ENCODE assay signal across 11 cellular contexts in genomic region chr4:26175016-26175786, GRCh38.
DNase-seq lines count a peak whose midpoint lies in the region; ATAC-seq and TF ChIP-seq lines count a peak whose summit lies in the region.
"Had no signal": no experiment of that assay in that cellular context is flagged by ENCODE, and none has a peak within 500 bp of the region (broad histone marks: within the 10 kb centered on the region; RNA-seq: fewer than 3 reads in every experiment).

No MANE protein-coding gene starts in this region.

- peaks cover 0 to 24% of the 10 kb centered on the region in 2 donors for H3K27me3 ChIP-seq in left lung

- no peaks in the 10 kb centered on the region for H3K4me1 ChIP-seq in left lung

- no peaks in the 10 kb centered on the region for H3K36me3 Mint-ChIP-seq in activated naive CD4-positive, alpha-beta T cell treated with anti-CD3 and anti-CD28 coated beads for 36 hours (ENCODE audit: low read depth)
- peaks cover 0 to 3% of the 10 kb centered on the region in 2 donors for H3K36me3 Mint-ChIP-seq in activated T-cell treated with anti-CD3 and anti-CD28 coated beads, Interleukin-2, amount 50 U/mL, for 72 hours (ENCODE audit: insufficient read depth in 2 of 2)
- peaks cover 6% of the 10 kb centered on the region for H3K36me3 Mint-ChIP-seq in stimulated activated memory B cell treated with anti-CD40 and anti-IgM and Interleukin-4, amounts not matched to agents 10 μg/mL and 1 μg/mL and 100 μg/mL, for 72 hours

- H3K4me3 ChIP-seq in left lung: no peak overlapping the region

- H3K27ac Mint-ChIP-seq in activated naive CD4-positive, alpha-beta T cell treated with anti-CD3 and anti-CD28 coated beads for 36 hours: no peak overlapping the region
- no peak overlapping the region for H3K27ac Mint-ChIP-seq in activated T-cell treated with anti-CD3 and anti-CD28 coated beads, Interleukin-2, amount 50 U/mL, for 72 hours
- H3K27ac Mint-ChIP-seq in stimulated activated memory B cell treated with anti-CD40 and anti-IgM and Interleukin-4, amounts not matched to agents 10 μg/mL and 1 μg/mL and 100 μg/mL, for 72 hours: peak overlapping the region; percentile 71

- peak; percentile 60 for DNase-seq in activated naive CD4-positive, alpha-beta T cell treated with anti-CD3 and anti-CD28 coated beads for 36 hours
- DNase-seq in activated naive CD4-positive, alpha-beta T cell treated with anti-CD3 and anti-CD28 coated beads, Interleukin-2, amount 50 U/mL, for 16 hours: no peak
- DNase-seq in activated T-cell treated with anti-CD3 and anti-CD28 coated beads, Interleukin-2, amount 50 U/mL, for 72 hours: peak; percentile 47 to 54
- DNase-seq in NCI-H510A (lab: John Stamatoyannopoulos, UW) (no peak), left lung (no peak)
- DNase-seq: AML-193, NCI-H2171, SW 1271 had no signal

- H3K4me1 Mint-ChIP-seq in activated naive CD4-positive, alpha-beta T cell treated with anti-CD3 and anti-CD28 coated beads for 36 hours (ENCODE audit: low read depth): peaks cover 16% of the 10 kb centered on the region
- peaks cover 48% of the 10 kb centered on the region for H3K4me1 Mint-ChIP-seq in activated T-cell treated with anti-CD3 and anti-CD28 coated beads, Interleukin-2, amount 50 U/mL, for 72 hours (ENCODE audit: low read depth)
- H3K4me1 Mint-ChIP-seq in stimulated activated memory B cell treated with anti-CD40 and anti-IgM and Interleukin-4, amounts not matched to agents 10 μg/mL and 1 μg/mL and 100 μg/mL, for 72 hours: peaks cover 42% of the 10 kb centered on the region

- peaks cover 9% of the 10 kb centered on the region for H3K27me3 Mint-ChIP-seq in activated naive CD4-positive, alpha-beta T cell treated with anti-CD3 and anti-CD28 coated beads for 36 hours (ENCODE audit: low read depth)
- H3K27me3 Mint-ChIP-seq in activated T-cell treated with anti-CD3 and anti-CD28 coated beads, Interleukin-2, amount 50 U/mL, for 72 hours (ENCODE audit: low read depth): peaks cover 24% of the 10 kb centered on the region
- H3K27me3 Mint-ChIP-seq in stimulated activated memory B cell treated with anti-CD40 and anti-IgM and Interleukin-4, amounts not matched to agents 10 μg/mL and 1 μg/mL and 100 μg/mL, for 72 hours: peaks cover 28% of the 10 kb centered on the region

- intact Hi-C loops in activated naive CD4-positive, alpha-beta T cell treated with anti-CD3 and anti-CD28 coated beads for 36 hours (cut with micrococcal nuclease): loop anchor here (1.0 kb wide), 1 partner anchor 22 kb away; no protein-coding TSS in a partner anchor
- intact Hi-C loops in left lung (cut with DNase I): no loop called here

- no peaks in the 10 kb centered on the region for H3K9me3 Mint-ChIP-seq in activated naive CD4-positive, alpha-beta T cell treated with anti-CD3 and anti-CD28 coated beads for 36 hours
- peaks cover 0 to 2% of the 10 kb centered on the region in 2 donors for H3K9me3 Mint-ChIP-seq in activated T-cell treated with anti-CD3 and anti-CD28 coated beads, Interleukin-2, amount 50 U/mL, for 72 hours
- H3K9me3 Mint-ChIP-seq in stimulated activated memory B cell treated with anti-CD40 and anti-IgM and Interleukin-4, amounts not matched to agents 10 μg/mL and 1 μg/mL and 100 μg/mL, for 72 hours: peaks cover 2% of the 10 kb centered on the region

- ATAC-seq in HG02763 (IDR thresholded peaks at IDR 0.05; ENCODE audit: unreplicated experiment): peak; percentile 55
- peak; percentile 72 for ATAC-seq in activated T-cell treated with anti-CD3 and anti-CD28 coated beads, Interleukin-2, amount 50 U/mL, for 72 hours (replicated peaks in 1 of 2)
- ATAC-seq in stimulated activated memory B cell treated with anti-CD40 and anti-IgM and Interleukin-4, amounts not matched to agents 10 μg/mL and 1 μg/mL and 100 μg/mL, for 72 hours: peak; percentile 75
- no peak for ATAC-seq in HG03196 (IDR thresholded peaks at IDR 0.05; ENCODE audit: unreplicated experiment)
- ATAC-seq in left lung: no peak

- CTCF ChIA-PET in activated naive CD4-positive, alpha-beta T cell treated with anti-CD3 and anti-CD28 coated beads for 36 hours (lab: Charles Lee): no interaction called here

- H3K36me3 ChIP-seq in left lung: no peaks in the 10 kb centered on the region

- H3K27ac ChIP-seq in left lung: no peak overlapping the region

- no peak overlapping the region for H3K4me3 Mint-ChIP-seq in activated naive CD4-positive, alpha-beta T cell treated with anti-CD3 and anti-CD28 coated beads for 36 hours
- H3K4me3 Mint-ChIP-seq in activated T-cell treated with anti-CD3 and anti-CD28 coated beads, Interleukin-2, amount 50 U/mL, for 72 hours: peak overlapping the region; percentile 48 to 63
- H3K4me3 Mint-ChIP-seq in stimulated activated memory B cell treated with anti-CD40 and anti-IgM and Interleukin-4, amounts not matched to agents 10 μg/mL and 1 μg/mL and 100 μg/mL, for 72 hours: peak overlapping the region; percentile 61

- no peaks in the 10 kb centered on the region for H3K9me3 ChIP-seq in left lung

- TF ChIP-seq CTCF in left lung (IDR thresholded peaks at IDR 0.05): no peak

Comparison
In these comparisons a context has a peak if more than half of its experiments do, and no peak if none do; other contexts are left out.
1. DNase-seq: peak in activated naive CD4-positive, alpha-beta T cell treated with anti-CD3 and anti-CD28 coated beads for 36 hours (single experiment) and activated T-cell treated with anti-CD3 and anti-CD28 coated beads, Interleukin-2, amount 50 U/mL, for 72 hours (2 of 2); none in activated naive CD4-positive, alpha-beta T cell treated with anti-CD3 and anti-CD28 coated beads, Interleukin-2, amount 50 U/mL, for 16 hours (single experiment), NCI-H510A (single experiment) and left lung (0 of 2).
2. ATAC-seq: peak in HG02763 (single experiment), activated T-cell treated with anti-CD3 and anti-CD28 coated beads, Interleukin-2, amount 50 U/mL, for 72 hours (2 of 2) and stimulated activated memory B cell treated with anti-CD40 and anti-IgM and Interleukin-4, amounts not matched to agents 10 μg/mL and 1 μg/mL and 100 μg/mL, for 72 hours (single experiment); none in HG03196 (single experiment) and left lung (single experiment).